Comparison of ENCODE assay signal across 8 cellular contexts in the genomic region with DNA sequence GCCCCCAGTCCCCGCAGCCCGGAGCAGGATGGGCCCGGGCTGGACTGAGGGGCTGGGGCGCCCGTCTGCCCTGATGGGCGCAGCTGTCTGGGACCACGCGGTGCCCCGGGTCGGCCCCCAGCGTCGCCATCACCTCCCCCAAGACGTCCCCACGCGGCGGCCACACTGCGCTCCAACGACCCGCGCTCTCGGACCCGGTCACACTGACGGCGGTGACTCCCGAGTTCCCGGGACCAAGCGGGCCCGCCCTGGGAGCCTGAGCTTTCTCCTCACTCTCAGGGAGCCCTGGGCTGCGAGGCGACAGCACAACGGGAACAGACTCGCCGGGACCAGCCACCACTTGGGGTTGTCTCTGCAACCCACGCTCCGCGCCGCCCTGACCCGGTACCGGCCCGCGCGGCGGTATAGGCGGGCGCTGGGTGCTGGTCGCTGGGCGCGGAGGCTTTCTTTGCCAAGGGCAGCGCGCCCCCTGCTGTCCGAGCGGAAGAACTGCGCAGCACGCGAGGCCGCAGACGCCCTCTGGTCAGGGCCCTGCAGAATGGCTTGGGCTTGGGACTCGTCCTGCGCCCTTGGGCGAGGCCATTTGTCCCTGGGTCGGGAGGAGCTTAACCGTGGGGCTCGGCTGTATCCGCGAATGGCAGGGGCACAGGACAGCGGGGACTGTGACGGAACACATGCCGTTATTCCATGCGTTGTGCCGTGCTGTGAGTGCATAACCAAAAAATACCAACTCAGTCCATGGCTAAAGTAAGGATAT. TPM values are rescaled to one million over a fixed set of nuclear protein-coding genes. Genes with fewer than 3 reads are reported as not detected.
A peak's percentile ranks its signal among the peaks of the same experiment; 100 is the strongest.
DNase-seq lines count a peak whose midpoint lies in the region; ATAC-seq and TF ChIP-seq lines count a peak whose summit lies in the region.

No MANE protein-coding gene starts in this region.

- peak overlapping the region; percentile 74 for H3K4me3 ChIP-seq in coronary artery

- ATAC-seq in GM18502 (IDR thresholded peaks at IDR 0.05; ENCODE audit: poor library complexity, unreplicated experiment): peak; percentile 79
- ATAC-seq in HG02981 (IDR thresholded peaks at IDR 0.05; ENCODE audit: unreplicated experiment): peak; percentile 69
- ATAC-seq in left colon: peak; percentile 88

- no peak overlapping the region for H3K27ac ChIP-seq in 22Rv1
- H3K27ac ChIP-seq in coronary artery: no peak overlapping the region

- peak; percentile 26 for DNase-seq in NCI-H446 treated with DMSO at 0.1 percent for 48 hours (lab: John Stamatoyannopoulos, UW)
- DNase-seq in activated CD4-positive, alpha-beta T cell treated with anti-CD3 and anti-CD28 coated beads for 4 hours: peak; percentile 69 to 73
- DNase-seq in coronary artery (ENCODE audit: low spot score): peak; percentile 89
- peak; percentile 76 to 83 for DNase-seq in left colon
- DNase-seq in stimulated activated CD4-positive, alpha-beta T cell treated with anti-CD3 and anti-CD28 coated beads, Interleukin-1b, Interleukin-23, amount 100 ng/mL, for 1 hour (ENCODE audit: low read depth in 2 of 2): peak; percentile 48 to 58

- intact Hi-C loops in left colon (cut with DNase I, micrococcal nuclease): loop anchor here in 1 of 2 donors (5.0 kb wide), 1 partner anchor 102 kb away; no protein-coding TSS in a partner anchor

- TF ChIP-seq CTCF in 22Rv1 (IDR thresholded peaks at IDR 0.05) (peak; percentile 96), coronary artery (IDR thresholded peaks at IDR 0.05) (peak; percentile 86)

RNA-seq across cellular contexts. Expression of a gene that starts 54.8 kb away (rescaled TPM):
- under 1 TPM; 0.37 to 0.73 TPM for total RNA-seq in left colon

RNA-seq across cellular contexts. Expression of a gene that starts 57.5 kb away (rescaled TPM):
- total RNA-seq in left colon: 100 to 1,000 TPM; 114 to 135 TPM

Comparison
In these comparisons a context has a peak if more than half of its experiments do, and no peak if none do; other contexts are left out.
1. DNase-seq: peak in every context shown above with its lines; median percentile 89 in coronary artery; 80 in left colon; 71 in activated CD4-positive, alpha-beta T cell treated with anti-CD3 and anti-CD28 coated beads for 4 hours; 53 in stimulated activated CD4-positive, alpha-beta T cell treated with anti-CD3 and anti-CD28 coated beads, Interleukin-1b, Interleukin-23, amount 100 ng/mL, for 1 hour; 26 in NCI-H446 treated with DMSO at 0.1 percent for 48 hours.